8 cellular contexts compared by ENCODE assay signal in the genomic region with DNA sequence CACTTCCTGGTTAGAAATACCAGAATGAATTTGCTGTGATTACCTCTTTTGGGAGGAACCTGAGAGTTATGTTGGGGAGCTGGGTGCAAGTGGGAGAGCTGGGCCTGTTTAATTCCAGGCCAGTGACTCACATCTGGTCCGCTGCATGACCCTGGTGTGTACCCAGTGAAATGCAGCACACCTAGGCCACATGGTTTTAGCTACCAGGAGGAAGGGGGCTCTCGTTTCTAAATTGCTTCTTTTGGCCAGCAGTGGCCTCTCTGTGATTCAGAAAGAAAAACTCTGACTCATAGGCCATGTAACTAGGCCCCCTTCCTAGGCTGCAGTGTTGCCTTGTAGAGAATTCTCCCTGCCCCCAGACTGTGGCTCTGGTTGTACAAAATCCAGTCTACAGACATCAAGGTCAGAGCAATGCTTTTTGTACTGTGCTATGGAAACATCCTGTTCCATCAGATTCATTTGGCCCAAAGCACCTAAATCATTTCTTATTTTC. TPM values are rescaled to one million over a fixed set of nuclear protein-coding genes. Genes with fewer than 3 reads are reported as not detected.
A peak's percentile ranks its signal among the peaks of the same experiment; 100 is the strongest.
DNase-seq lines count a peak whose midpoint lies in the region; ATAC-seq and TF ChIP-seq lines count a peak whose summit lies in the region.

No MANE protein-coding gene starts in this region.

- DNase-seq in NCI-H2196 (lab: John Stamatoyannopoulos, UW; ENCODE audit: unreplicated experiment) (peak; percentile 49), left ventricle myocardium inferior (no peak), gastrocnemius medialis (peak in 1 of 2 donors; percentile 51), KBM-7 (no peak)
- peak; percentile 69 to 86 for DNase-seq in activated naive CD4-positive, alpha-beta T cell treated with anti-CD3 and anti-CD28 coated beads, Interleukin-2, amount 50 U/mL, for 72 hours (ENCODE audit: low spot score in 2 of 2)

- H3K9ac ChIP-seq in ES-I3 (ENCODE audit: low read depth, low read length): 0 out of 2 replicates have a peak overlapping the region, but pooled peaks have one; percentile 10

- peaks cover 24 to 33% of the 10 kb centered on the region in 2 donors for H3K36me3 Mint-ChIP-seq in activated naive CD4-positive, alpha-beta T cell treated with anti-CD3 and anti-CD28 coated beads, Interleukin-2, amount 50 U/mL, for 72 hours

- H3K9me3 Mint-ChIP-seq in activated naive CD4-positive, alpha-beta T cell treated with anti-CD3 and anti-CD28 coated beads, Interleukin-2, amount 50 U/mL, for 72 hours: no peaks in the 10 kb centered on the region

- in situ Hi-C loops in gastrocnemius medialis (cut with MboI; ENCODE audit: low sequenced_read_pairs in 4 of 4) (no loop called here), KBM-7 (cut with MboI; ENCODE audit: low pct_unique_long_range_greater_than_20kb, low sequenced_read_pairs) (loop anchor here (10.0 kb wide), 1 partner anchor 71 kb away; the partner anchor contains the start of gene TSC22D4)

- no peaks in the 10 kb centered on the region for H3K9me3 ChIP-seq in ES-I3 (ENCODE audit: control insufficient read depth, insufficient read depth, low read length)
- H3K9me3 ChIP-seq in left ventricle myocardium inferior (replicated peaks): no peaks in the 10 kb centered on the region
- no peaks in the 10 kb centered on the region for H3K9me3 ChIP-seq in gastrocnemius medialis

- H3K4me1 ChIP-seq in ES-I3 (ENCODE audit: insufficient read depth, low read length) (peaks cover 56% of the 10 kb centered on the region), left ventricle myocardium inferior (peaks cover 58% of the 10 kb centered on the region), gastrocnemius medialis (peaks cover 22 to 42% of the 10 kb centered on the region in 2 donors)

- H3K27ac Mint-ChIP-seq in activated naive CD4-positive, alpha-beta T cell treated with anti-CD3 and anti-CD28 coated beads, Interleukin-2, amount 50 U/mL, for 72 hours: peak overlapping the region; percentile 93 to 96

- TF ChIP-seq POLR2A in gastrocnemius medialis (IDR thresholded peaks at IDR 0.05): no peak

- H3K4me3 ChIP-seq in left ventricle myocardium inferior (no peak overlapping the region), gastrocnemius medialis (no peak overlapping the region)

- H3K36me3 ChIP-seq in ES-I3 (ENCODE audit: insufficient read depth, low read length) (no peaks in the 10 kb centered on the region), left ventricle myocardium inferior (peaks cover 9% of the 10 kb centered on the region), gastrocnemius medialis (peaks cover 0 to 9% of the 10 kb centered on the region in 2 donors)

- H3K27ac ChIP-seq in left ventricle myocardium inferior (replicated peaks) (peak overlapping the region; percentile 90), gastrocnemius medialis (peak overlapping the region; percentile 73 to 84 (median 76))

- no peaks in the 10 kb centered on the region for H3K27me3 ChIP-seq in left ventricle myocardium inferior (ENCODE audit: low read depth)
- no peaks in the 10 kb centered on the region for H3K27me3 ChIP-seq in gastrocnemius medialis

- intact Hi-C loops in left ventricle myocardium inferior (cut with micrococcal nuclease): loop anchor here (10.0 kb wide), 1 partner anchor 71 kb away; the partner anchor contains the start of gene TSC22D4
- intact Hi-C loops in gastrocnemius medialis (cut with DNase I; ENCODE audit: low total_unique reads): no loop called here

- peak; percentile 43 for ATAC-seq in GM21528 (IDR thresholded peaks at IDR 0.05; ENCODE audit: low FRiP score, unreplicated experiment)
- peak; percentile 84 to 87 for ATAC-seq in activated naive CD4-positive, alpha-beta T cell treated with anti-CD3 and anti-CD28 coated beads, Interleukin-2, amount 50 U/mL, for 72 hours
- ATAC-seq in gastrocnemius medialis: peak; percentile 71 to 83
- ATAC-seq in HG02852 (IDR thresholded peaks at IDR 0.05; ENCODE audit: unreplicated experiment): no peak

- TF ChIP-seq CTCF in left ventricle myocardium inferior (IDR thresholded peaks at IDR 0.05; ENCODE audit: borderline replicate concordance): no peak
- no peak for TF ChIP-seq CTCF in gastrocnemius medialis (IDR thresholded peaks at IDR 0.05 in 4 of 5, conservative IDR thresholded peaks at IDR 0.05 in 1 of 5)

RNA-seq across cellular contexts. Expression of gene AGFG2, which starts 6.7 kb away (rescaled TPM):
- total RNA-seq in activated naive CD4-positive, alpha-beta T cell treated with anti-CD3 and anti-CD28 coated beads, Interleukin-2, amount 50 U/mL, for 72 hours: 10 to 100 TPM; 47.3 to 59.9 TPM
- total RNA-seq in left ventricle myocardium inferior (26.6 TPM), gastrocnemius medialis (10 to 100 TPM; 10.7 to 16.4 (median 13.5) TPM)

RNA-seq across cellular contexts. Expression of gene SAP25, which starts 28.0 kb away (rescaled TPM):
- total RNA-seq in activated naive CD4-positive, alpha-beta T cell treated with anti-CD3 and anti-CD28 coated beads, Interleukin-2, amount 50 U/mL, for 72 hours: 10 to 100 TPM; 10.6 to 26.0 TPM
- total RNA-seq in left ventricle myocardium inferior: 1.1 TPM
- total RNA-seq in gastrocnemius medialis: under 1 TPM in 1 of 4 donors, not detected in 3; 0.49 TPM

RNA-seq across cellular contexts. Expression of gene LRCH4, which starts 40.2 kb away (rescaled TPM):
- 100 to 1,000 TPM in 1 of 2 donors, 10 to 100 TPM in 1; 76.2 to 178 TPM for total RNA-seq in activated naive CD4-positive, alpha-beta T cell treated with anti-CD3 and anti-CD28 coated beads, Interleukin-2, amount 50 U/mL, for 72 hours
- 26.6 TPM for total RNA-seq in left ventricle myocardium inferior
- total RNA-seq in gastrocnemius medialis: 100 to 1,000 TPM in 1 of 4 donors, 10 to 100 TPM in 3; 71.1 to 105 (median 89.0) TPM

RNA-seq across cellular contexts. Expression of gene FBXO24, which starts 40.4 kb away (rescaled TPM):
- 1 to 10 TPM; 1.9 to 4.0 TPM for total RNA-seq in activated naive CD4-positive, alpha-beta T cell treated with anti-CD3 and anti-CD28 coated beads, Interleukin-2, amount 50 U/mL, for 72 hours
- total RNA-seq in left ventricle myocardium inferior (0.25 TPM), gastrocnemius medialis (not detected)

RNA-seq across cellular contexts. Expression of gene PCOLCE, which starts 56.5 kb away (rescaled TPM):
- total RNA-seq in activated naive CD4-positive, alpha-beta T cell treated with anti-CD3 and anti-CD28 coated beads, Interleukin-2, amount 50 U/mL, for 72 hours: 10 to 100 TPM; 14.8 to 19.6 TPM
- total RNA-seq in left ventricle myocardium inferior: 40.8 TPM
- 10 to 100 TPM in 1 of 4 donors, 1 to 10 TPM in 3; 1.6 to 17.3 (median 5.7) TPM for total RNA-seq in gastrocnemius medialis

Comparison
In these comparisons a context has a peak if more than half of its experiments do, and no peak if none do; other contexts are left out.
1. DNase-seq: peak in NCI-H2196 (single experiment) and activated naive CD4-positive, alpha-beta T cell treated with anti-CD3 and anti-CD28 coated beads, Interleukin-2, amount 50 U/mL, for 72 hours (2 of 2); none in left ventricle myocardium inferior (single experiment) and KBM-7 (single experiment).